Comparison of ENCODE assay signal across 6 cellular contexts in the genomic region with DNA sequence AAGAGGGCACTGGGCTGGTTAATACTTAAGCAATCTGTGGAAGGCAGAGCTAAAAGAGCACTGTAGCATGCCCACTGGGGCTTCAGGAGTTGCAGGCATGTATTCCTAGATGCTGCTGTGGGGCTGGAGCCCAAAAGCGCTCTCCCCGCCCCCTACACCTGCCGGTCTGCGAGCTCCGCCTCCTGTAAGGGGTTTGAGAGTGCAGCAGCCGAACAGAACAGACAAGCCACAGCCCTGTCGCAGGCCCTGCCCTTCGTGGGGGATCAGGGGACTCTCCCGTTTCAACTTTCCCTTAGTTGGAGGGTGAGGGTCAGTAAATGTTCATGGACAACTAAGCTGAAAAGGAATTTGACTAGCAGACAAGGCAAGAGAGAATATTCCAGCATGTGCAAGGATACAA.
"Had no signal": no experiment of that assay in that cellular context is flagged by ENCODE, and none has a peak within 500 bp of the region (broad histone marks: within the 10 kb centered on the region; RNA-seq: fewer than 3 reads in every experiment).

No MANE protein-coding gene starts in this region.

- H3K4me1 Mint-ChIP-seq: H9 had no signal

- H3K4me3 Mint-ChIP-seq: H9 had no signal

- FAIRE-seq: H1, H54 had no signal

- H3K4me3 ChIP-seq: GM23248 had no signal

- DNase-seq: GM23248, H9, HCEC 1CT, IMR-90 had no signal

- H3K9ac ChIP-seq: GM23248 had no signal

- H3K27ac ChIP-seq: GM23248 had no signal

- H2AFZ ChIP-seq: GM23248 had no signal

- H3K27ac Mint-ChIP-seq: H9 had no signal
